Comparison of ENCODE assay signal across 1 cellular context in the genomic region with DNA sequence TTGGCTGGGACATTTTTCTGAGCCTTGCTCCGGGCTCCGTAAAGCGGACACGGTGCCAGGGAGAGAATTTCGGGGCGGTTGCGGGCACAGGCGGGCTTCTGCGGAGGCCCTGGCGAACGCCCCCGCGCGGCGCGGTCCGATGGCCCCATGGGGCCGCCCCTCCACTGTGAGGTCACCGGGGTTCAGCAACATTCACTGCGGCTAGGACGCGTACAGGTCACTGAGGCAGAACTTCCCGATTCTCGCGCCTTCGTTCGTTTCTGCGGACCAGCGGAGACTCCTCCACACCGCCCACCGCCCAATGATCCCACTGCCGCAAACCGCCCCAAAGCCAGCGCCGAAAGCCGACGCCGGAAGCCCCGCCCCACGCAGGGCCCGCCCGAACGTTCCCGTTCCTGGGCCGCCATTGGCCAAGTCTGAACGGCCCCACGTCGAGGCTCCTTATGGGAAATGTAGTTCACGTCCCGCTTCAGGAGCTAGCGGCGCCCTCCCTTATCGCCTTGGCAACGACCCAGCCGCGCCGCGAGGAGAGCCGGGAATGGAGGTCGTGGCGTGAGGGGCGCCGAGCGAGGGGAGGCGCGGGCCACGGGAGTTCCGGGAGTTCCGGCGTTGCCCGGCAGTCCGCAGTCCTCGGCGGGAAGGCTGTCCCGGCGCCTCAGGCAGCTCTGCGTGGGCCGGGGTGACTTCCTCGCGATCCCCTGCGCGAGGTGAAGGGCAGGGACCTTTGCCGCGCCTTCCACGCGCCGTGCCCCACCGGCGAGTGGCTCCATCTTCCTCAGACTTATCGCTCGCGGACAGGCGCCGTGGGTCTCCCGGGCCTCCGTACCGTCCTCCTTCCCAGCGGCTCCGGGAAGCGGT.
TF ChIP-seq lines count a peak whose summit lies in the region.

Gene ZNF584, plus strand, starts transcription at position 498 of the 858 bp plus-strand sequence. CDS start 499 bp downstream, outside the sequence.

TF ChIP-seq in HepG2, 621 proteins besides CTCF, POLR2A, EP300 and RAD21 (continued from another document and continues in another):
- TF ChIP-seq NR0B2 (CRISPR knock-in tag; IDR thresholded peaks at IDR 0.05): peak; percentile 37; the same call in 1 of the 2 replicates
- TF ChIP-seq, protein P1, sequence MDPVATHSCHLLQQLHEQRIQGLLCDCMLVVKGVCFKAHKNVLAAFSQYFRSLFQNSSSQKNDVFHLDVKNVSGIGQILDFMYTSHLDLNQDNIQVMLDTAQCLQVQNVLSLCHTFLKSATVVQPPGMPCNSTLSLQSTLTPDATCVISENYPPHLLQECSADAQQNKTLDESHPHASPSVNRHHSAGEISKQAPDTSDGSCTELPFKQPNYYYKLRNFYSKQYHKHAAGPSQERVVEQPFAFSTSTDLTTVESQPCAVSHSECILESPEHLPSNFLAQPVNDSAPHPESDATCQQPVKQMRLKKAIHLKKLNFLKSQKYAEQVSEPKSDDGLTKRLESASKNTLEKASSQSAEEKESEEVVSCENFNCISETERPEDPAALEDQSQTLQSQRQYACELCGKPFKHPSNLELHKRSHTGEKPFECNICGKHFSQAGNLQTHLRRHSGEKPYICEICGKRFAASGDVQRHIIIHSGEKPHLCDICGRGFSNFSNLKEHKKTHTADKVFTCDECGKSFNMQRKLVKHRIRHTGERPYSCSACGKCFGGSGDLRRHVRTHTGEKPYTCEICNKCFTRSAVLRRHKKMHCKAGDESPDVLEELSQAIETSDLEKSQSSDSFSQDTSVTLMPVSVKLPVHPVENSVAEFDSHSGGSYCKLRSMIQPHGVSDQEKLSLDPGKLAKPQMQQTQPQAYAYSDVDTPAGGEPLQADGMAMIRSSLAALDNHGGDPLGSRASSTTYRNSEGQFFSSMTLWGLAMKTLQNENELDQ (CRISPR knock-in tag; IDR thresholded peaks at IDR 0.05; ENCODE audit: borderline replicate concordance): no peak
- no peak; the same call in 1 of the 2 replicates for TF ChIP-seq ERF (CRISPR knock-in tag; IDR thresholded peaks at IDR 0.05)
- no peak for TF ChIP-seq KLF13 (CRISPR knock-in tag; IDR thresholded peaks at IDR 0.05)
- TF ChIP-seq POLR2AphosphoS5 (IDR thresholded peaks at IDR 0.05; ENCODE audit: low read depth, low read length): peak; percentile 95
- TF ChIP-seq, protein P2, sequence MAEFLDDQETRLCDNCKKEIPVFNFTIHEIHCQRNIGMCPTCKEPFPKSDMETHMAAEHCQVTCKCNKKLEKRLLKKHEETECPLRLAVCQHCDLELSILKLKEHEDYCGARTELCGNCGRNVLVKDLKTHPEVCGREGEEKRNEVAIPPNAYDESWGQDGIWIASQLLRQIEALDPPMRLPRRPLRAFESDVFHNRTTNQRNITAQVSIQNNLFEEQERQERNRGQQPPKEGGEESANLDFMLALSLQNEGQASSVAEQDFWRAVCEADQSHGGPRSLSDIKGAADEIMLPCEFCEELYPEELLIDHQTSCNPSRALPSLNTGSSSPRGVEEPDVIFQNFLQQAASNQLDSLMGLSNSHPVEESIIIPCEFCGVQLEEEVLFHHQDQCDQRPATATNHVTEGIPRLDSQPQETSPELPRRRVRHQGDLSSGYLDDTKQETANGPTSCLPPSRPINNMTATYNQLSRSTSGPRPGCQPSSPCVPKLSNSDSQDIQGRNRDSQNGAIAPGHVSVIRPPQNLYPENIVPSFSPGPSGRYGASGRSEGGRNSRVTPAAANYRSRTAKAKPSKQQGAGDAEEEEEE (CRISPR knock-in tag; IDR thresholded peaks at IDR 0.05; ENCODE audit: borderline replicate concordance): no peak
- TF ChIP-seq GZF1 (CRISPR knock-in tag; IDR thresholded peaks at IDR 0.05): 0 out of 2 replicates have a peak, but pooled peaks have one; percentile 54
- peak; percentile 87 for TF ChIP-seq ELF1 (CRISPR knock-in tag; IDR thresholded peaks at IDR 0.05)
- TF ChIP-seq UBTF (CRISPR knock-in tag; IDR thresholded peaks at IDR 0.05): no peak; the same call in 1 of the 2 replicates
- TF ChIP-seq ZBTB37 (CRISPR knock-in tag; IDR thresholded peaks at IDR 0.05): no peak
- TF ChIP-seq ZSCAN9 (CRISPR knock-in tag; IDR thresholded peaks at IDR 0.05; ENCODE audit: borderline replicate concordance): no peak
- no peak for TF ChIP-seq CERS6 (CRISPR knock-in tag; IDR thresholded peaks at IDR 0.05)
- TF ChIP-seq ZNF788 (CRISPR knock-in tag; IDR thresholded peaks at IDR 0.05; ENCODE audit: borderline replicate concordance): no peak; the same call in 1 of the 2 replicates
- no peak for TF ChIP-seq KAT2B (IDR thresholded peaks at IDR 0.05; ENCODE audit: borderline replicate concordance, low read depth, low read length)
- peak; percentile 43; the same call in 1 of the 2 replicates for TF ChIP-seq ESRRA (CRISPR knock-in tag; IDR thresholded peaks at IDR 0.05; ENCODE audit: low read depth)
- peak; percentile 77 for TF ChIP-seq KAT8 (CRISPR knock-in tag; IDR thresholded peaks at IDR 0.05)
- TF ChIP-seq ZSCAN20 (CRISPR knock-in tag; IDR thresholded peaks at IDR 0.05; ENCODE audit: borderline replicate concordance): 0 out of 2 replicates have a peak, but pooled peaks have one; percentile 10
- no peak for TF ChIP-seq NAIF1 (CRISPR knock-in tag; IDR thresholded peaks at IDR 0.05; ENCODE audit: borderline replicate concordance)
- TF ChIP-seq ARID4A (CRISPR knock-in tag; IDR thresholded peaks at IDR 0.05; ENCODE audit: borderline replicate concordance): peak; percentile 93
- TF ChIP-seq AHDC1 (CRISPR knock-in tag; IDR thresholded peaks at IDR 0.05; ENCODE audit: borderline replicate concordance): no peak
- peak; percentile 87 for TF ChIP-seq ZNF335 (CRISPR knock-in tag; IDR thresholded peaks at IDR 0.05)
- TF ChIP-seq WIZ (CRISPR knock-in tag; IDR thresholded peaks at IDR 0.05): peak; percentile 76; the same call in 1 of the 2 replicates
- peak; percentile 83 for TF ChIP-seq ZNF670 (CRISPR knock-in tag; IDR thresholded peaks at IDR 0.05; ENCODE audit: borderline replicate concordance)
- TF ChIP-seq, protein P3, sequence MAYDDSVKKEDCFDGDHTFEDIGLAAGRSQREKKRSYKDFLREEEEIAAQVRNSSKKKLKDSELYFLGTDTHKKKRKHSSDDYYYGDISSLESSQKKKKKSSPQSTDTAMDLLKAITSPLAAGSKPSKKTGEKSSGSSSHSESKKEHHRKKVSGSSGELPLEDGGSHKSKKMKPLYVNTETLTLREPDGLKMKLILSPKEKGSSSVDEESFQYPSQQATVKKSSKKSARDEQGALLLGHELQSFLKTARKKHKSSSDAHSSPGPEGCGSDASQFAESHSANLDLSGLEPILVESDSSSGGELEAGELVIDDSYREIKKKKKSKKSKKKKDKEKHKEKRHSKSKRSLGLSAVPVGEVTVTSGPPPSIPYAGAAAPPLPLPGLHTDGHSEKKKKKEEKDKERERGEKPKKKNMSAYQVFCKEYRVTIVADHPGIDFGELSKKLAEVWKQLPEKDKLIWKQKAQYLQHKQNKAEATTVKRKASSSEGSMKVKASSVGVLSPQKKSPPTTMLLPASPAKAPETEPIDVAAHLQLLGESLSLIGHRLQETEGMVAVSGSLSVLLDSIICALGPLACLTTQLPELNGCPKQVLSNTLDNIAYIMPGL (CRISPR knock-in tag; IDR thresholded peaks at IDR 0.05; ENCODE audit: borderline replicate concordance in 1 of 2, low read depth in 1 of 2): peak in 1 of 2 experiments; percentile 89; a peak in 3 of 4 replicates
- TF ChIP-seq ZNF749 (CRISPR knock-in tag; IDR thresholded peaks at IDR 0.05; ENCODE audit: borderline replicate concordance): no peak
- TF ChIP-seq ZSCAN29 (CRISPR knock-in tag; conservative IDR thresholded peaks at IDR 0.05): 0 out of 2 replicates have a peak, but pooled peaks have one; percentile 53
